ENCODE assay signal across 2 cellular contexts in the genomic region with DNA sequence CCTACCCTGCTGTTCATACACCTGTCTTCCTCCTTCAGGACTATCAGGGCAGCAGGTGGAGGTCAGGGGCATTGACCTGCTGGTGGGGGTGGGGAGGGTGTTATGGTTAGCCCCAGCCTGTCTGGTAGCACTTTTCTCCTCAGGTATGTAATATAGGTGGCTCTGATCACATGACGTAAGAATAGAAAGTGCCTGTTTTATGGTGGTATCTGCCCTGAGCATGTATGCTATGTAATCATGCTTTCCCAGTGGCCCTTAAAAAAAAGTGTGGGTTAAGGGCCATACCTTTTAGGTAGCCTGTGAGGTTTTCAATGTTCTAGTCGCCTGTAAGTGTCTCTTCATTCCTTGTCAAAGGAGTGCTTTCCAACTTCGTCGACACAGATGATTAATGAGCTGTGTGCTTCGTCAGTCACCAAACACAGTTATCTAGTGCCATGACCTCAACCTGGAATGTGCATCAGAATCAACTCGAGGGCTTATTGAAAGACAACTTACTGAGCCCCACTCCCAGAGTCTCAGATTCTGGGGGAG.
TF ChIP-seq lines count a peak whose summit lies in the region.

No MANE protein-coding gene starts in this region.

TF ChIP-seq in GM12878, 131 proteins besides CTCF, POLR2A, EP300 and RAD21 (continues in another document):
- TF ChIP-seq, protein P1, sequence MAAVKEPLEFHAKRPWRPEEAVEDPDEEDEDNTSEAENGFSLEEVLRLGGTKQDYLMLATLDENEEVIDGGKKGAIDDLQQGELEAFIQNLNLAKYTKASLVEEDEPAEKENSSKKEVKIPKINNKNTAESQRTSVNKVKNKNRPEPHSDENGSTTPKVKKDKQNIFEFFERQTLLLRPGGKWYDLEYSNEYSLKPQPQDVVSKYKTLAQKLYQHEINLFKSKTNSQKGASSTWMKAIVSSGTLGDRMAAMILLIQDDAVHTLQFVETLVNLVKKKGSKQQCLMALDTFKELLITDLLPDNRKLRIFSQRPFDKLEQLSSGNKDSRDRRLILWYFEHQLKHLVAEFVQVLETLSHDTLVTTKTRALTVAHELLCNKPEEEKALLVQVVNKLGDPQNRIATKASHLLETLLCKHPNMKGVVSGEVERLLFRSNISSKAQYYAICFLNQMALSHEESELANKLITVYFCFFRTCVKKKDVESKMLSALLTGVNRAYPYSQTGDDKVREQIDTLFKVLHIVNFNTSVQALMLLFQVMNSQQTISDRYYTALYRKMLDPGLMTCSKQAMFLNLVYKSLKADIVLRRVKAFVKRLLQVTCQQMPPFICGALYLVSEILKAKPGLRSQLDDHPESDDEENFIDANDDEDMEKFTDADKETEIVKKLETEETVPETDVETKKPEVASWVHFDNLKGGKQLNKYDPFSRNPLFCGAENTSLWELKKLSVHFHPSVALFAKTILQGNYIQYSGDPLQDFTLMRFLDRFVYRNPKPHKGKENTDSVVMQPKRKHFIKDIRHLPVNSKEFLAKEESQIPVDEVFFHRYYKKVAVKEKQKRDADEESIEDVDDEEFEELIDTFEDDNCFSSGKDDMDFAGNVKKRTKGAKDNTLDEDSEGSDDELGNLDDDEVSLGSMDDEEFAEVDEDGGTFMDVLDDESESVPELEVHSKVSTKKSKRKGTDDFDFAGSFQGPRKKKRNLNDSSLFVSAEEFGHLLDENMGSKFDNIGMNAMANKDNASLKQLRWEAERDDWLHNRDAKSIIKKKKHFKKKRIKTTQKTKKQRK (IDR thresholded peaks at IDR 0.05; ENCODE audit: low read depth, low read length), result no peak
- 0 out of 2 replicates have a peak, but pooled peaks have one; percentile 55 for TF ChIP-seq TCF12 (IDR thresholded peaks at IDR 0.05; ENCODE audit: low read depth, low read length)
- peak; percentile 88 for TF ChIP-seq NR2F1 (conservative IDR thresholded peaks at IDR 0.05)
- peak; percentile 73 for TF ChIP-seq ZNF687 (IDR thresholded peaks at IDR 0.05)
- TF ChIP-seq ATF7 (IDR thresholded peaks at IDR 0.05; ENCODE audit: low read depth), result peak; percentile 48
- 0 out of 2 replicates have a peak, but pooled peaks have one; percentile 2 for TF ChIP-seq ZNF592 (IDR thresholded peaks at IDR 0.05)
- no peak for TF ChIP-seq BACH1 (IDR thresholded peaks at IDR 0.05; ENCODE audit: borderline replicate concordance)
- TF ChIP-seq, protein P2, sequence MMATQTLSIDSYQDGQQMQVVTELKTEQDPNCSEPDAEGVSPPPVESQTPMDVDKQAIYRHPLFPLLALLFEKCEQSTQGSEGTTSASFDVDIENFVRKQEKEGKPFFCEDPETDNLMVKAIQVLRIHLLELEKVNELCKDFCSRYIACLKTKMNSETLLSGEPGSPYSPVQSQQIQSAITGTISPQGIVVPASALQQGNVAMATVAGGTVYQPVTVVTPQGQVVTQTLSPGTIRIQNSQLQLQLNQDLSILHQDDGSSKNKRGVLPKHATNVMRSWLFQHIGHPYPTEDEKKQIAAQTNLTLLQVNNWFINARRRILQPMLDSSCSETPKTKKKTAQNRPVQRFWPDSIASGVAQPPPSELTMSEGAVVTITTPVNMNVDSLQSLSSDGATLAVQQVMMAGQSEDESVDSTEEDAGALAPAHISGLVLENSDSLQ (IDR thresholded peaks at IDR 0.05), result peak; percentile 57; the same call in 1 of the 2 replicates

TF ChIP-seq in HepG2, 621 proteins besides CTCF, POLR2A, EP300 and RAD21 (continues in another document):
- 0 out of 2 replicates have a peak, but pooled peaks have one; percentile 34 for TF ChIP-seq ZNF362 (CRISPR knock-in tag; IDR thresholded peaks at IDR 0.05; ENCODE audit: borderline replicate concordance)
- TF ChIP-seq MEIS2 (CRISPR knock-in tag; IDR thresholded peaks at IDR 0.05), result peak; percentile 99
- TF ChIP-seq FOXP1 (IDR thresholded peaks at IDR 0.05), result no peak
- peak; percentile 27; the same call in 1 of the 2 replicates for TF ChIP-seq FOXP1 (CRISPR knock-in tag; IDR thresholded peaks at IDR 0.05)
- TF ChIP-seq CEBPG (CRISPR knock-in tag; IDR thresholded peaks at IDR 0.05), result 0 out of 2 replicates have a peak, but pooled peaks have one; percentile 6
- 0 out of 2 replicates have a peak, but pooled peaks have one; percentile 7 for TF ChIP-seq ZMYM4 (CRISPR knock-in tag; IDR thresholded peaks at IDR 0.05)
- TF ChIP-seq ZNF841 (CRISPR knock-in tag; IDR thresholded peaks at IDR 0.05; ENCODE audit: borderline replicate concordance), result no peak
- no peak for TF ChIP-seq ZNF577 (CRISPR knock-in tag; IDR thresholded peaks at IDR 0.05; ENCODE audit: borderline replicate concordance, low read depth)
- TF ChIP-seq, protein P3, sequence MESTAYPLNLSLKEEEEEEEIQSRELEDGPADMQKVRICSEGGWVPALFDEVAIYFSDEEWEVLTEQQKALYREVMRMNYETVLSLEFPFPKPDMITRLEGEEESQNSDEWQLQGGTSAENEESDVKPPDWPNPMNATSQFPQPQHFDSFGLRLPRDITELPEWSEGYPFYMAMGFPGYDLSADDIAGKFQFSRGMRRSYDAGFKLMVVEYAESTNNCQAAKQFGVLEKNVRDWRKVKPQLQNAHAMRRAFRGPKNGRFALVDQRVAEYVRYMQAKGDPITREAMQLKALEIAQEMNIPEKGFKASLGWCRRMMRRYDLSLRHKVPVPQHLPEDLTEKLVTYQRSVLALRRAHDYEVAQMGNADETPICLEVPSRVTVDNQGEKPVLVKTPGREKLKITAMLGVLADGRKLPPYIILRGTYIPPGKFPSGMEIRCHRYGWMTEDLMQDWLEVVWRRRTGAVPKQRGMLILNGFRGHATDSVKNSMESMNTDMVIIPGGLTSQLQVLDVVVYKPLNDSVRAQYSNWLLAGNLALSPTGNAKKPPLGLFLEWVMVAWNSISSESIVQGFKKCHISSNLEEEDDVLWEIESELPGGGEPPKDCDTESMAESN (CRISPR knock-in tag; conservative IDR thresholded peaks at IDR 0.05), result no peak
- TF ChIP-seq ZNF883 (CRISPR knock-in tag; IDR thresholded peaks at IDR 0.05; ENCODE audit: not compliant biosample characterization), result no peak
- TF ChIP-seq, protein P4, sequence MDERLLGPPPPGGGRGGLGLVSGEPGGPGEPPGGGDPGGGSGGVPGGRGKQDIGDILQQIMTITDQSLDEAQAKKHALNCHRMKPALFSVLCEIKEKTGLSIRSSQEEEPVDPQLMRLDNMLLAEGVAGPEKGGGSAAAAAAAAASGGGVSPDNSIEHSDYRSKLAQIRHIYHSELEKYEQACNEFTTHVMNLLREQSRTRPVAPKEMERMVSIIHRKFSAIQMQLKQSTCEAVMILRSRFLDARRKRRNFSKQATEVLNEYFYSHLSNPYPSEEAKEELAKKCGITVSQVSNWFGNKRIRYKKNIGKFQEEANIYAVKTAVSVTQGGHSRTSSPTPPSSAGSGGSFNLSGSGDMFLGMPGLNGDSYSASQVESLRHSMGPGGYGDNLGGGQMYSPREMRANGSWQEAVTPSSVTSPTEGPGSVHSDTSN (CRISPR knock-in tag; IDR thresholded peaks at IDR 0.05), result peak; percentile 67
- TF ChIP-seq FOXK1 (CRISPR knock-in tag; IDR thresholded peaks at IDR 0.05; ENCODE audit: borderline replicate concordance, low read depth), result no peak
- no peak for TF ChIP-seq U2AF1 (optimal IDR thresholded peaks at IDR 0.05; ENCODE audit: low read depth, low read length)
- TF ChIP-seq, protein P5, sequence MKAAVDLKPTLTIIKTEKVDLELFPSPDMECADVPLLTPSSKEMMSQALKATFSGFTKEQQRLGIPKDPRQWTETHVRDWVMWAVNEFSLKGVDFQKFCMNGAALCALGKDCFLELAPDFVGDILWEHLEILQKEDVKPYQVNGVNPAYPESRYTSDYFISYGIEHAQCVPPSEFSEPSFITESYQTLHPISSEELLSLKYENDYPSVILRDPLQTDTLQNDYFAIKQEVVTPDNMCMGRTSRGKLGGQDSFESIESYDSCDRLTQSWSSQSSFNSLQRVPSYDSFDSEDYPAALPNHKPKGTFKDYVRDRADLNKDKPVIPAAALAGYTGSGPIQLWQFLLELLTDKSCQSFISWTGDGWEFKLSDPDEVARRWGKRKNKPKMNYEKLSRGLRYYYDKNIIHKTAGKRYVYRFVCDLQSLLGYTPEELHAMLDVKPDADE (CRISPR knock-in tag; IDR thresholded peaks at IDR 0.05), result no peak
- TF ChIP-seq, protein P6, sequence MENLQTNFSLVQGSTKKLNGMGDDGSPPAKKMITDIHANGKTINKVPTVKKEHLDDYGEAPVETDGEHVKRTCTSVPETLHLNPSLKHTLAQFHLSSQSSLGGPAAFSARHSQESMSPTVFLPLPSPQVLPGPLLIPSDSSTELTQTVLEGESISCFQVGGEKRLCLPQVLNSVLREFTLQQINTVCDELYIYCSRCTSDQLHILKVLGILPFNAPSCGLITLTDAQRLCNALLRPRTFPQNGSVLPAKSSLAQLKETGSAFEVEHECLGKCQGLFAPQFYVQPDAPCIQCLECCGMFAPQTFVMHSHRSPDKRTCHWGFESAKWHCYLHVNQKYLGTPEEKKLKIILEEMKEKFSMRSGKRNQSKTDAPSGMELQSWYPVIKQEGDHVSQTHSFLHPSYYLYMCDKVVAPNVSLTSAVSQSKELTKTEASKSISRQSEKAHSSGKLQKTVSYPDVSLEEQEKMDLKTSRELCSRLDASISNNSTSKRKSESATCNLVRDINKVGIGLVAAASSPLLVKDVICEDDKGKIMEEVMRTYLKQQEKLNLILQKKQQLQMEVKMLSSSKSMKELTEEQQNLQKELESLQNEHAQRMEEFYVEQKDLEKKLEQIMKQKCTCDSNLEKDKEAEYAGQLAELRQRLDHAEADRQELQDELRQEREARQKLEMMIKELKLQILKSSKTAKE (CRISPR knock-in tag; IDR thresholded peaks at IDR 0.05; ENCODE audit: borderline replicate concordance), result peak; percentile 24; the same call in 1 of the 2 replicates
- peak; percentile 31; the same call in 1 of the 2 replicates for TF ChIP-seq HMG20A (CRISPR knock-in tag; IDR thresholded peaks at IDR 0.05; ENCODE audit: borderline replicate concordance)
- TF ChIP-seq, protein P7, sequence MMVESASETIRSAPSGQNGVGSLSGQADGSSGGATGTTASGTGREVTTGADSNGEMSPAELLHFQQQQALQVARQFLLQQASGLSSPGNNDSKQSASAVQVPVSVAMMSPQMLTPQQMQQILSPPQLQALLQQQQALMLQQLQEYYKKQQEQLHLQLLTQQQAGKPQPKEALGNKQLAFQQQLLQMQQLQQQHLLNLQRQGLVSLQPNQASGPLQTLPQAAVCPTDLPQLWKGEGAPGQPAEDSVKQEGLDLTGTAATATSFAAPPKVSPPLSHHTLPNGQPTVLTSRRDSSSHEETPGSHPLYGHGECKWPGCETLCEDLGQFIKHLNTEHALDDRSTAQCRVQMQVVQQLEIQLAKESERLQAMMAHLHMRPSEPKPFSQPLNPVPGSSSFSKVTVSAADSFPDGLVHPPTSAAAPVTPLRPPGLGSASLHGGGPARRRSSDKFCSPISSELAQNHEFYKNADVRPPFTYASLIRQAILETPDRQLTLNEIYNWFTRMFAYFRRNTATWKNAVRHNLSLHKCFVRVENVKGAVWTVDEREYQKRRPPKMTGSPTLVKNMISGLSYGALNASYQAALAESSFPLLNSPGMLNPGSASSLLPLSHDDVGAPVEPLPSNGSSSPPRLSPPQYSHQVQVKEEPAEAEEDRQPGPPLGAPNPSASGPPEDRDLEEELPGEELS (CRISPR knock-in tag; IDR thresholded peaks at IDR 0.05), result no peak
- no peak for TF ChIP-seq ZNF263 (CRISPR knock-in tag; IDR thresholded peaks at IDR 0.05)
- TF ChIP-seq ZNF572 (CRISPR knock-in tag; IDR thresholded peaks at IDR 0.05), result no peak
- no peak for TF ChIP-seq FOXA1 (IDR thresholded peaks at IDR 0.05)
- peak; percentile 20; the same call in 1 of the 2 replicates for TF ChIP-seq FOXA1 (CRISPR knock-in tag; IDR thresholded peaks at IDR 0.05)
- TF ChIP-seq HOXA5 (CRISPR knock-in tag; IDR thresholded peaks at IDR 0.05), result peak; percentile 99
- no peak for TF ChIP-seq ZNF549 (CRISPR knock-in tag; IDR thresholded peaks at IDR 0.05)
- 0 out of 2 replicates have a peak, but pooled peaks have one; percentile 19 for TF ChIP-seq HDAC2 (CRISPR knock-in tag; IDR thresholded peaks at IDR 0.05)
- TF ChIP-seq ATF4 (CRISPR knock-in tag; IDR thresholded peaks at IDR 0.05), result no peak
- TF ChIP-seq ZFY (CRISPR knock-in tag; IDR thresholded peaks at IDR 0.05), result 0 out of 2 replicates have a peak, but pooled peaks have one; percentile 29
- TF ChIP-seq HMGA1 (CRISPR knock-in tag; conservative IDR thresholded peaks at IDR 0.05), result no peak
- TF ChIP-seq, protein P8, sequence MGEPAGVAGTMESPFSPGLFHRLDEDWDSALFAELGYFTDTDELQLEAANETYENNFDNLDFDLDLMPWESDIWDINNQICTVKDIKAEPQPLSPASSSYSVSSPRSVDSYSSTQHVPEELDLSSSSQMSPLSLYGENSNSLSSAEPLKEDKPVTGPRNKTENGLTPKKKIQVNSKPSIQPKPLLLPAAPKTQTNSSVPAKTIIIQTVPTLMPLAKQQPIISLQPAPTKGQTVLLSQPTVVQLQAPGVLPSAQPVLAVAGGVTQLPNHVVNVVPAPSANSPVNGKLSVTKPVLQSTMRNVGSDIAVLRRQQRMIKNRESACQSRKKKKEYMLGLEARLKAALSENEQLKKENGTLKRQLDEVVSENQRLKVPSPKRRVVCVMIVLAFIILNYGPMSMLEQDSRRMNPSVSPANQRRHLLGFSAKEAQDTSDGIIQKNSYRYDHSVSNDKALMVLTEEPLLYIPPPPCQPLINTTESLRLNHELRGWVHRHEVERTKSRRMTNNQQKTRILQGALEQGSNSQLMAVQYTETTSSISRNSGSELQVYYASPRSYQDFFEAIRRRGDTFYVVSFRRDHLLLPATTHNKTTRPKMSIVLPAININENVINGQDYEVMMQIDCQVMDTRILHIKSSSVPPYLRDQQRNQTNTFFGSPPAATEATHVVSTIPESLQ (CRISPR knock-in tag; conservative IDR thresholded peaks at IDR 0.05), result no peak
- 0 out of 2 replicates have a peak, but pooled peaks have one; percentile 26 for TF ChIP-seq CREB1 (IDR thresholded peaks at IDR 0.05)
- TF ChIP-seq CREB1 (CRISPR knock-in tag; IDR thresholded peaks at IDR 0.05), result 0 out of 2 replicates have a peak, but pooled peaks have one; percentile 50
- TF ChIP-seq ZNF550 (CRISPR knock-in tag; IDR thresholded peaks at IDR 0.05; ENCODE audit: borderline replicate concordance), result no peak
- TF ChIP-seq KLF16 (CRISPR knock-in tag; IDR thresholded peaks at IDR 0.05), result 0 out of 4 replicates have a peak, but pooled peaks of 1 of the 2 experiments have one; percentile 24
- no peak for TF ChIP-seq PBX3 (CRISPR knock-in tag; IDR thresholded peaks at IDR 0.05; ENCODE audit: borderline replicate concordance)
